In genomic region chr1:150186789-150187559, GRCh38 we compare ENCODE assay signal across 8 cellular contexts. TPM values are rescaled to one million over a fixed set of nuclear protein-coding genes. Genes with fewer than 3 reads are reported as not detected.
DNase-seq lines count a peak whose midpoint lies in the region; ATAC-seq, FAIRE-seq and TF ChIP-seq lines count a peak whose summit lies in the region.

No MANE protein-coding gene starts in this region.

- CTCF ChIA-PET in HepG2 (lab: Yijun Ruan, JAX; ENCODE audit: low intra/inter-chr PET ratio, low total read pairs): interaction anchor here (1.0 to 2.5 kb wide), 5 partner anchors 18 to 299 kb away, joined by 3 to 12 read pairs (median 4); a partner anchor contains a TSS

- H3K4me1 ChIP-seq in HepG2 (ENCODE audit: insufficient read depth, low read length) (peaks cover 34% of the 10 kb centered on the region), tibial nerve (peaks cover 0 to 14% (median 7%) of the 10 kb centered on the region in 4 donors)

- no TSS peak for BruUV-seq in HepG2 (replicated peaks; lab: Mats Ljungman, UMichigan)

- ATAC-seq in HepG2 (peak; percentile 74), GM21528 (IDR thresholded peaks at IDR 0.05; ENCODE audit: low FRiP score, unreplicated experiment) (no peak)

- H3K4me3 ChIP-seq in cardiac fibroblast (replicated peaks in 1 of 2; ENCODE audit: low read depth in 2 of 2, low read length in 2 of 2) (peak overlapping the region in 1 of 2 donors; percentile 45), HepG2 (replicated peaks in 1 of 3; ENCODE audit: insufficient read depth in 1 of 3, low read depth in 2 of 3, low read length in 3 of 3) (peak overlapping the region; percentile 35 to 55 (median 45)), tibial nerve (no peak overlapping the region)

- DNase-seq in EH (ENCODE audit: low read depth): peak; percentile 72
- DNase-seq in LoVo (ENCODE audit: low spot score): peak; percentile 60
- DNase-seq in SHP77 treated with DMSO at 0.1 percent for 48 hours (lab: John Stamatoyannopoulos, UW): peak; percentile 82
- peak; percentile 70 to 84 for DNase-seq in cardiac fibroblast (ENCODE audit: low read depth in 2 of 2)
- DNase-seq in HepG2 (ENCODE audit: low spot score): peak; percentile 46
- DNase-seq in tibial nerve (ENCODE audit: low spot score in 2 of 2): no peak
- DNase-seq in ureter (ENCODE audit: low spot score): no peak

- peak overlapping the region; percentile 93 for H2AFZ ChIP-seq in HepG2 (ENCODE audit: low read length)

- intact Hi-C loops in HepG2 (cut with micrococcal nuclease; ENCODE audit: unreplicated experiment): loop anchor here (2.0 kb wide), 1 partner anchor 224 kb away; no protein-coding TSS in a partner anchor

- peak overlapping the region; percentile 41 for H3K9ac ChIP-seq in HepG2 (ENCODE audit: insufficient read depth, low read depth, low read length)

- 0% methylated on average over 10 of the region's 10 CpGs for WGBS in HepG2 (ENCODE audit: low lambda C conversion rate)
- 27 to 29% methylated on average over 10 of the region's 10 CpGs for WGBS in tibial nerve, 2 donors

- TF ChIP-seq CTCF in cardiac fibroblast (IDR thresholded peaks at IDR 0.05; ENCODE audit: low read depth, low read length) (peak; percentile 46), HepG2 (CRISPR knock-in tag; IDR thresholded peaks at IDR 0.05) (peak; percentile 52), tibial nerve (IDR thresholded peaks at IDR 0.05) (peak; percentile 22 to 65 (median 42))

- TF ChIP-seq POLR2A in HepG2 (IDR thresholded peaks at IDR 0.05; ENCODE audit: insufficient read depth in 1 of 2, low read depth in 2 of 2, low read length in 2 of 2) (no peak), tibial nerve (IDR thresholded peaks at IDR 0.05) (no peak)

- no peaks in the 10 kb centered on the region for H3K79me2 ChIP-seq in HepG2 (ENCODE audit: insufficient read depth, low read length)

- peak overlapping the region; percentile 97 for H3K4me2 ChIP-seq in HepG2 (ENCODE audit: low read depth, low read length)

- POLR2A ChIA-PET in HepG2 (lab: Yijun Ruan, JAX): interaction anchor here (0.6 to 2.1 kb wide), 4 partner anchors 21 to 1353 kb away, joined by 3 to 18 read pairs (median 4); partner anchors contain the start of gene TUFT1

- in situ Hi-C loops in HepG2 (cut with HindIII; ENCODE audit: extremely low pct_ligation_motif_present, low pct_unique_long_range_greater_than_20kb): no loop called here

- peaks cover 0 to 3% of the 10 kb centered on the region in 2 experiments; a peak in 2 of 5 replicates for H3K27me3 ChIP-seq in HepG2 (ENCODE audit: control insufficient read depth in 1 of 2, insufficient read depth in 2 of 2, low read length in 2 of 2)
- no peaks in the 10 kb centered on the region for H3K27me3 ChIP-seq in tibial nerve

- TF ChIP-seq EP300 in HepG2 (IDR thresholded peaks at IDR 0.05; ENCODE audit: low read depth in 2 of 2, low read length in 2 of 2): no peak
- TF ChIP-seq EP300 in HepG2 (CRISPR knock-in tag; IDR thresholded peaks at IDR 0.05; ENCODE audit: borderline replicate concordance): no peak
- peak in 1 of 2 donors; percentile 51 for TF ChIP-seq EP300 in tibial nerve (IDR thresholded peaks at IDR 0.05)

- no peaks in the 10 kb centered on the region for H3K9me3 ChIP-seq in HepG2 (ENCODE audit: low read length)
- no peaks in the 10 kb centered on the region for H3K9me3 ChIP-seq in tibial nerve

- no peaks in the 10 kb centered on the region for H4K20me1 ChIP-seq in HepG2 (ENCODE audit: insufficient read depth, low read length)

- no peaks in the 10 kb centered on the region for H3K36me3 ChIP-seq in HepG2 (replicated peaks in 1 of 2; ENCODE audit: control insufficient read depth in 1 of 2, insufficient read depth in 2 of 2, low read length in 2 of 2)
- no peaks in the 10 kb centered on the region for H3K36me3 ChIP-seq in tibial nerve

- TF ChIP-seq RAD21 in HepG2 (CRISPR knock-in tag; IDR thresholded peaks at IDR 0.05): peak; percentile 17; the same call in 1 of the 2 replicates

- H3K27ac ChIP-seq in HepG2 (ENCODE audit: extremely low read length, insufficient read depth, low read length) (no peak overlapping the region), tibial nerve (peak overlapping the region in 3 of 4 donors; percentile 35 to 88 (median 69))

- FAIRE-seq in HepG2 (lab: Jason Lieb, UNC): no peak

TF ChIP-seq in HepG2, 621 proteins besides CTCF, POLR2A, EP300 and RAD21 (continues in another document):
- TF ChIP-seq SMAD9 (CRISPR knock-in tag; IDR thresholded peaks at IDR 0.05) (no peak), ARNT (IDR thresholded peaks at IDR 0.05) (no peak), ZNF121 (CRISPR knock-in tag; IDR thresholded peaks at IDR 0.05) (peak; percentile 98), ZMYM3 (CRISPR knock-in tag; IDR thresholded peaks at IDR 0.05) (peak; percentile 59), RCOR2 (CRISPR knock-in tag; IDR thresholded peaks at IDR 0.05) (no peak), FOXO1 (CRISPR knock-in tag; IDR thresholded peaks at IDR 0.05) (no peak), NBN (conservative IDR thresholded peaks at IDR 0.05) (no peak), MAFF (IDR thresholded peaks at IDR 0.05; ENCODE audit: low read depth, low read length) (peak; percentile 78), MAFG (CRISPR knock-in tag; IDR thresholded peaks at IDR 0.05) (0 out of 2 replicates have a peak, but pooled peaks have one; percentile 73), ZNF343 (CRISPR knock-in tag; IDR thresholded peaks at IDR 0.05) (no peak), MAFK (conservative IDR thresholded peaks at IDR 0.05 in 1 of 2, IDR thresholded peaks at IDR 0.05 in 1 of 2; ENCODE audit: low read length in 2 of 2) (peak; percentile 80 to 89), CHD4 (IDR thresholded peaks at IDR 0.05; ENCODE audit: borderline replicate concordance, low read length) (peak; percentile 47; the same call in 1 of the 2 replicates), MAX (IDR thresholded peaks at IDR 0.05) (0 out of 2 replicates have a peak, but pooled peaks have one; percentile 21)
- TF ChIP-seq, protein P1, sequence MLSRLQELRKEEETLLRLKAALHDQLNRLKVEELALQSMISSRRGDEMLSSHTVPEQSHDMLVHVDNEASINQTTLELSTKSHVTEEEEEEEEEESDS (CRISPR knock-in tag; IDR thresholded peaks at IDR 0.05; ENCODE audit: borderline replicate concordance): no peak

RNA-seq across cellular contexts. Expression of gene PLEKHO1, which starts 37.3 kb away (rescaled TPM):
- total RNA-seq in HepG2 (2016; rRNA removed; fragmentation: Illumina TruSeq; extraction: Trizol): 9.0 and 10.1 TPM in 2 replicates
- 11.3 and 11.7 TPM in 2 replicates for total RNA-seq in HepG2 (2016; cell fraction: cytosol; rRNA removed; fragmentation: Illumina TruSeq; extraction: Trizol; ENCODE audit: low read depth)
- 8.0 and 10.1 TPM in 2 replicates for total RNA-seq in HepG2 (2016; cell fraction: insoluble cytoplasmic fraction; rRNA removed; fragmentation: Illumina TruSeq; extraction: Trizol)
- total RNA-seq in HepG2 (2016; cell fraction: membrane; rRNA removed; fragmentation: Illumina TruSeq; extraction: Trizol): 16.5 and 22.8 TPM in 2 replicates
- 6.0 and 7.8 TPM in 2 replicates for total RNA-seq in HepG2 (2016; cell fraction: nucleus; rRNA removed; fragmentation: Illumina TruSeq; extraction: Trizol)
- 9.8 and 14.0 TPM in 2 replicates for polyA plus RNA-seq in HepG2 (2011; rRNA removed)
- 7.3 and 7.8 TPM in 2 replicates for polyA plus RNA-seq in HepG2 (2011; cell fraction: cytosol; rRNA removed)
- 14.5 and 15.1 TPM in 2 replicates for polyA plus RNA-seq in HepG2 (2011; cell fraction: nucleus; rRNA removed)
- polyA plus RNA-seq in HepG2 (2012): 5.0 and 7.1 TPM in 2 replicates
- 14.3 and 15.3 TPM in 2 replicates for polyA plus RNA-seq in HepG2 (2016; cell fraction: cytosol; fragmentation: Illumina TruSeq; extraction: Trizol; ENCODE audit: low read depth)
- 9.3 and 10.6 TPM in 2 replicates for polyA plus RNA-seq in HepG2 (2016; cell fraction: insoluble cytoplasmic fraction; fragmentation: Illumina TruSeq; extraction: Trizol; ENCODE audit: low read depth)
- polyA plus RNA-seq in HepG2 (2016; cell fraction: membrane; fragmentation: Illumina TruSeq; extraction: Trizol; ENCODE audit: low read depth): 17.5 and 25.2 TPM in 2 replicates
- 13.1 and 14.2 TPM in 2 replicates for polyA plus RNA-seq in HepG2 (2016; cell fraction: nucleus; fragmentation: Illumina TruSeq; extraction: Trizol; ENCODE audit: insufficient read depth, low read depth)
- 1.4 and 7.6 TPM in 2 replicates for polyA minus RNA-seq in HepG2 (2011; rRNA and poly(A)+ RNA removed; ENCODE audit: low replicate concordance)
- polyA minus RNA-seq in HepG2 (2011; cell fraction: cytosol; rRNA and poly(A)+ RNA removed): 3.5 and 4.0 TPM in 2 replicates
- polyA minus RNA-seq in HepG2 (2011; cell fraction: nucleus; rRNA and poly(A)+ RNA removed): 4.4 and 5.0 TPM in 2 replicates
- total RNA-seq in tibial nerve: 10 to 100 TPM; 37.8 to 55.2 (median 39.9) TPM
- total RNA-seq in ureter: 28.9 TPM

RNA-seq across cellular contexts. Expression of gene ANP32E, which starts 48.9 kb away (rescaled TPM):
- 53.0 and 88.5 TPM in 2 replicates for total RNA-seq in HepG2 (2016; rRNA removed; fragmentation: Illumina TruSeq; extraction: Trizol)
- 3.4 and 3.8 TPM in 2 replicates for total RNA-seq in HepG2 (2016; cell fraction: cytosol; rRNA removed; fragmentation: Illumina TruSeq; extraction: Trizol; ENCODE audit: low read depth)
- 53.3 and 87.6 TPM in 2 replicates for total RNA-seq in HepG2 (2016; cell fraction: insoluble cytoplasmic fraction; rRNA removed; fragmentation: Illumina TruSeq; extraction: Trizol)
- total RNA-seq in HepG2 (2016; cell fraction: membrane; rRNA removed; fragmentation: Illumina TruSeq; extraction: Trizol): 13.6 and 13.8 TPM in 2 replicates
- total RNA-seq in HepG2 (2016; cell fraction: nucleus; rRNA removed; fragmentation: Illumina TruSeq; extraction: Trizol): 23.8 and 24.4 TPM in 2 replicates
- polyA plus RNA-seq in HepG2 (2011; rRNA removed): 6.9 and 10.3 TPM in 2 replicates
- 3.2 and 4.9 TPM in 2 replicates for polyA plus RNA-seq in HepG2 (2011; cell fraction: cytosol; rRNA removed)
- polyA plus RNA-seq in HepG2 (2011; cell fraction: nucleus; rRNA removed): 1.3 and 2.4 TPM in 2 replicates
- 24.0 and 36.0 TPM in 2 replicates for polyA plus RNA-seq in HepG2 (2012)
- polyA plus RNA-seq in HepG2 (2016; cell fraction: cytosol; fragmentation: Illumina TruSeq; extraction: Trizol; ENCODE audit: low read depth): 2.5 and 2.8 TPM in 2 replicates
- 111 and 123 TPM in 2 replicates for polyA plus RNA-seq in HepG2 (2016; cell fraction: insoluble cytoplasmic fraction; fragmentation: Illumina TruSeq; extraction: Trizol; ENCODE audit: low read depth)
- polyA plus RNA-seq in HepG2 (2016; cell fraction: membrane; fragmentation: Illumina TruSeq; extraction: Trizol; ENCODE audit: low read depth): 10.9 and 11.3 TPM in 2 replicates
- 46.5 and 46.7 TPM in 2 replicates for polyA plus RNA-seq in HepG2 (2016; cell fraction: nucleus; fragmentation: Illumina TruSeq; extraction: Trizol; ENCODE audit: insufficient read depth, low read depth)
- polyA minus RNA-seq in HepG2 (2011; rRNA and poly(A)+ RNA removed; ENCODE audit: low replicate concordance): 10.8 and 35.5 TPM in 2 replicates
- 9.0 and 10.3 TPM in 2 replicates for polyA minus RNA-seq in HepG2 (2011; cell fraction: cytosol; rRNA and poly(A)+ RNA removed)
- polyA minus RNA-seq in HepG2 (2011; cell fraction: nucleus; rRNA and poly(A)+ RNA removed): 5.6 and 8.9 TPM in 2 replicates
- 10 to 100 TPM; 17.7 to 29.9 (median 23.7) TPM for total RNA-seq in tibial nerve
- total RNA-seq in ureter: 23.4 TPM

Comparison
In these comparisons a context has a peak if more than half of its experiments do, and no peak if none do; other contexts are left out.
1. DNase-seq: peak in EH (single experiment), LoVo (single experiment), SHP77 treated with DMSO at 0.1 percent for 48 hours (single experiment), cardiac fibroblast (2 of 2) and HepG2 (single experiment); none in tibial nerve (0 of 2) and ureter (single experiment).
2. H3K4me3 ChIP-seq: peak in HepG2 (3 of 3); none in tibial nerve (0 of 4).
3. Peak in every context shown above with its lines, with median percentiles within 50 percentile points of each other: CTCF ChIP-seq.